Comparison of ENCODE assay signal across 9 cellular contexts in genomic region chr19:10339380-10339960, GRCh38. TPM values are rescaled to one million over a fixed set of nuclear protein-coding genes. Genes with fewer than 3 reads are reported as not detected.
DNase-seq lines count a peak whose midpoint lies in the region; ATAC-seq and TF ChIP-seq lines count a peak whose summit lies in the region.
"Had no signal": no experiment of that assay in that cellular context is flagged by ENCODE, and none has a peak within 500 bp of the region (broad histone marks: within the 10 kb centered on the region; RNA-seq: fewer than 3 reads in every experiment).

ICAM3 (minus strand) TSS chr19:10339624; CDS start chr19:10339614, 10 bp downstream.

- peak; percentile 72 for ATAC-seq in GM21737 (IDR thresholded peaks at IDR 0.05; ENCODE audit: unreplicated experiment)

- H3K4me1 ChIP-seq in A673 (ENCODE audit: insufficient read depth, low read length, poor library complexity, severe bottlenecking): peaks cover 17% of the 10 kb centered on the region

- H3K9me3 Mint-ChIP-seq in CD14-positive monocyte: peaks cover 0 to 2% (median 0%) of the 10 kb centered on the region in 7 donors
- no peaks in the 10 kb centered on the region for H3K9me3 Mint-ChIP-seq in activated naive CD8-positive, alpha-beta T cell (ENCODE audit: low read depth)

- intact Hi-C loops in CD14-positive monocyte (cut with micrococcal nuclease) (no loop called here), A673 (cut with micrococcal nuclease; ENCODE audit: unreplicated experiment) (loop anchor here (5.0 kb wide), 1 partner anchor 43 kb away; the partner anchor contains the start of gene TYK2)

- DNase-seq in CD14-positive monocyte (ENCODE audit: low spot score) (peak; percentile 80), SKM-1 treated with dmso at 0.1 percent for 144 hours (lab: John Stamatoyannopoulos, UW; ENCODE audit: unreplicated experiment) (peak; percentile 43), pulmonary artery endothelial cell (ENCODE audit: low read depth, low spot score) (no peak), hypothalamus (lab: John Stamatoyannopoulos, UW) (no peak), NCI-H128 (lab: John Stamatoyannopoulos, UW; ENCODE audit: unreplicated experiment) (no peak), A673 (ENCODE audit: low spot score) (no peak)

- no peak within 1 kb of the TSS for H3K27ac ChIP-seq in A673 (ENCODE audit: low read depth, low read length, poor library complexity, severe bottlenecking)
- H3K27ac ChIP-seq: C4-2B had no signal

- no peak within 1 kb of the TSS for H3K4me3 ChIP-seq in A673 (ENCODE audit: low read depth, low read length, poor library complexity, severe bottlenecking)

- peak within 1 kb of the TSS; percentile 90 to 99 for H3K4me3 Mint-ChIP-seq in CD14-positive monocyte
- H3K4me3 Mint-ChIP-seq in activated naive CD8-positive, alpha-beta T cell: peak within 1 kb of the TSS; percentile 91

- H3K36me3 Mint-ChIP-seq in CD14-positive monocyte: peaks cover 16 to 27% of the 10 kb centered on the region in 2 donors
- no peaks in the 10 kb centered on the region for H3K36me3 Mint-ChIP-seq in activated naive CD8-positive, alpha-beta T cell

- H3K27me3 Mint-ChIP-seq in CD14-positive monocyte (ENCODE audit: low read depth in 3 of 3): peaks cover 0 to 5% (median 2%) of the 10 kb centered on the region in 3 donors
- no peaks in the 10 kb centered on the region for H3K27me3 Mint-ChIP-seq in activated naive CD8-positive, alpha-beta T cell

- POLR2A ChIA-PET in A673 (lab: Charles Lee; ENCODE audit: low non-redundant PET): no interaction called here

- no TSS peak for BruUV-seq in A673 (replicated peaks; lab: Mats Ljungman, UMichigan)

- H3K36me3 ChIP-seq in A673 (ENCODE audit: insufficient read depth, low read length, poor library complexity, severe bottlenecking): no peaks in the 10 kb centered on the region

- peak within 1 kb of the TSS; percentile 90 to 98 (median 94) for H3K27ac Mint-ChIP-seq in CD14-positive monocyte
- H3K27ac Mint-ChIP-seq in activated naive CD8-positive, alpha-beta T cell: peak within 1 kb of the TSS; percentile 92

- no peaks in the 10 kb centered on the region for H3K27me3 ChIP-seq in A673 (replicated peaks; ENCODE audit: insufficient read depth, low read depth, low read length, poor library complexity)

- H3K9me3 ChIP-seq in A673 (ENCODE audit: low read depth, low read length, poor library complexity, severe bottlenecking): no peaks in the 10 kb centered on the region

- peaks cover 37% of the 10 kb centered on the region for H3K4me1 Mint-ChIP-seq in CD14-positive monocyte
- peaks cover 27% of the 10 kb centered on the region for H3K4me1 Mint-ChIP-seq in activated naive CD8-positive, alpha-beta T cell (ENCODE audit: low read depth)

- no peak for TF ChIP-seq CTCF in CD14-positive monocyte (IDR thresholded peaks at IDR 0.05)
- TF ChIP-seq CTCF in A673 (conservative IDR thresholded peaks at IDR 0.05; ENCODE audit: low read depth, low read length): no peak

- CTCF ChIA-PET in A673 (lab: Charles Lee): interaction anchor here (0.7 kb wide), 1 partner anchor 11 kb away, joined by 3 read pairs; no protein-coding TSS in a partner anchor

RNA-seq across cellular contexts. Expression of gene ICAM3, which starts in this region (rescaled TPM):
- 100 to 1,000 TPM; 189 to 234 TPM for polyA plus RNA-seq in CD14-positive monocyte
- 11.1 TPM in 2 replicates for total RNA-seq in pulmonary artery endothelial cell
- total RNA-seq in A673 (2021): 2.6 and 3.2 TPM in 2 replicates

Comparison
In these comparisons a context has a peak if more than half of its experiments do, and no peak if none do; other contexts are left out.
1. DNase-seq: peak in CD14-positive monocyte (single experiment) and SKM-1 treated with dmso at 0.1 percent for 144 hours (single experiment); none in pulmonary artery endothelial cell (single experiment), hypothalamus (0 of 51), NCI-H128 (single experiment) and A673 (single experiment).